In the genomic region with DNA sequence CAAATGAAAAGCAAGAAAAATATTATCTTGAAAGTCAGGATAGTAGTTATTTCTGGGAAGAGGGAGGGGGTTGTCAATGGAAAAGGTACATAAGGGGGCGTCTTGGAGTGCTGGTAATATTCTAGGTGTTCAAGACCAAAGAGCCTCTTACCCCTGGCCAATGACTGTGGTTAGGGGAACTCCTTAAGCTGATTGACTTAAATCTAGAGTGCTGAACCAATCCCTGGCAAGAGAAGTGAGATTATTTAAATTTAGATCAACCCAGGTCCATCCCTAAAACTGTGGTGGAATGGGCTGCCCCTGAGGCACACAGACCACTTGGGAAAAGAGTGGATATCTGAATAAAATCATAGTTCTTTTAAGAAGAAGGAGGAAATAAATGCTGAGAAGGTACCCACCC, we compare ENCODE assay signal across 17 cellular contexts.
DNase-seq lines count a peak whose midpoint lies in the region; ATAC-seq, FAIRE-seq and TF ChIP-seq lines count a peak whose summit lies in the region.
"Had no signal": no experiment of that assay in that cellular context is flagged by ENCODE, and none has a peak within 500 bp of the region (broad histone marks: within the 10 kb centered on the region; RNA-seq: fewer than 3 reads in every experiment).

No MANE protein-coding gene starts in this region.

- BruUV-seq in IMR-90 (replicated peaks; lab: Mats Ljungman, UMichigan) (no TSS peak), K562 (replicated peaks; lab: Mats Ljungman, UMichigan) (no TSS peak)

- no peak for TF ChIP-seq EP300 in K562 (IDR thresholded peaks at IDR 0.05; ENCODE audit: low read length)

- H3K4me1 ChIP-seq in IMR-90 (ENCODE audit: control insufficient read depth, insufficient read depth, low read length) = peaks cover 5% of the 10 kb centered on the region
- H3K4me1 ChIP-seq in K562 (replicated peaks in 1 of 2; ENCODE audit: control insufficient read depth in 2 of 2, insufficient read depth in 2 of 2, low read length in 2 of 2) = no peaks in the 10 kb centered on the region
- H3K4me1 ChIP-seq: HAP-1 had no signal

- H4K5ac ChIP-seq in IMR-90 (ENCODE audit: low read depth, low read length) = no peak overlapping the region

- peak overlapping the region; percentile 38; the same call in 1 of the 2 replicates for H2BK20ac ChIP-seq in IMR-90 (ENCODE audit: low read depth, low read length)

- no peak overlapping the region for H2BK5ac ChIP-seq in IMR-90 (ENCODE audit: low read depth, low read length, poor library complexity, severe bottlenecking)

- H3K14ac ChIP-seq in IMR-90 (replicated peaks; ENCODE audit: low read depth, low read length) = no peak overlapping the region

- peaks cover 6% of the 10 kb centered on the region for H3K27me3 ChIP-seq in IMR-90 (ENCODE audit: control insufficient read depth, insufficient read depth, low read length)
- H3K27me3 ChIP-seq in K562 (ENCODE audit: control insufficient read depth in 2 of 2, insufficient read depth in 2 of 2, low read length in 2 of 2) = peaks cover 3% of the 10 kb centered on the region in 2 experiments; a peak in 2 of 5 replicates

- no peak for TF ChIP-seq RAD21 in IMR-90 (IDR thresholded peaks at IDR 0.05; ENCODE audit: low read length)
- TF ChIP-seq RAD21 in K562 (CRISPR knock-in tag; conservative IDR thresholded peaks at IDR 0.05 in 1 of 2, IDR thresholded peaks at IDR 0.05 in 1 of 2) = no peak

- no peak overlapping the region for H4K91ac ChIP-seq in IMR-90 (ENCODE audit: insufficient read depth, low read depth, low read length)

- no peak overlapping the region for H2AK9ac ChIP-seq in IMR-90 (replicated peaks; ENCODE audit: low read depth, low read length, poor library complexity)

- POLR2A ChIA-PET in IMR-90 (lab: Charles Lee; ENCODE audit: unreplicated experiment) (no interaction called here), K562 (lab: Yijun Ruan, JAX) (interaction anchor here (0.8 to 1.1 kb wide), 2 partner anchors 11 to 114 kb away, joined by 3 to 4 read pairs; no protein-coding TSS in a partner anchor)

- no peak for ATAC-seq in IMR-90 (ENCODE audit: low read depth)
- ATAC-seq in K562 = no peak
- ATAC-seq in HG03565 (IDR thresholded peaks at IDR 0.05; ENCODE audit: unreplicated experiment) = no peak
- ATAC-seq: GM23338 had no signal

- no peak overlapping the region for H3K4me2 ChIP-seq in IMR-90 (ENCODE audit: low read depth, low read length)
- H3K4me2 ChIP-seq in K562 (ENCODE audit: insufficient read depth, low read length) = no peak overlapping the region
- H3K4me2 ChIP-seq: GM23338 had no signal

- CTCF ChIA-PET in IMR-90 (lab: Yijun Ruan, JAX) (no interaction called here), K562 (lab: Yijun Ruan, JAX; ENCODE audit: low intra/inter-chr PET ratio) (no interaction called here)

- in situ Hi-C loops in IMR-90 (cut with MboI; ENCODE audit: low sequenced_read_pairs) = no loop called here
- in situ Hi-C loops in K562 (cut with MboI) = no loop called here

- no peaks in the 10 kb centered on the region for H3K79me1 ChIP-seq in IMR-90 (ENCODE audit: low read depth in 1 of 2, low read length in 2 of 2)

- no peak overlapping the region for H2BK120ac ChIP-seq in IMR-90 (ENCODE audit: low read depth, low read length)

- TF ChIP-seq CTCF in IMR-90 (conservative IDR thresholded peaks at IDR 0.05; ENCODE audit: low read depth, low read length) = no peak
- no peak for TF ChIP-seq CTCF in K562 (IDR thresholded peaks at IDR 0.05 in 2 of 3, conservative IDR thresholded peaks at IDR 0.05 in 1 of 3; ENCODE audit: insufficient read depth in 2 of 3, low read depth in 1 of 3, low read length in 3 of 3)

- H3K36me3 ChIP-seq in IMR-90 (ENCODE audit: control insufficient read depth, insufficient read depth, low read length) = no peaks in the 10 kb centered on the region
- H3K36me3 ChIP-seq in K562 (ENCODE audit: control insufficient read depth, insufficient read depth, low read length) = no peaks in the 10 kb centered on the region
- H3K36me3 ChIP-seq: HAP-1 had no signal

- H3K27ac ChIP-seq in IMR-90 (ENCODE audit: insufficient read depth, low read length) (no peak overlapping the region), K562 (ENCODE audit: extremely low read depth, low read depth, low read length) (no peak overlapping the region)

- 0% methylated on average over 1 of the region's 1 CpG; no CpG with 5 or more reads in 1 of the 2 experiments for WGBS in IMR-90 (ENCODE audit: extremely low coverage in 2 of 2, insufficient read length in 1 of 2), 2 experiments
- 0% methylated on average over 1 of the region's 1 CpG for WGBS in K562 (ENCODE audit: insufficient coverage, low coverage, missing lambda C conversion rate)

- H2AK5ac ChIP-seq in IMR-90 (ENCODE audit: low read depth, low read length) = no peak overlapping the region

- no peak overlapping the region for H3K18ac ChIP-seq in IMR-90 (ENCODE audit: low read depth, low read length)

- H4K20me1 ChIP-seq in IMR-90 (ENCODE audit: insufficient read depth, low read length) = no peaks in the 10 kb centered on the region
- no peaks in the 10 kb centered on the region; the same call in 1 of the 2 replicates for H4K20me1 ChIP-seq in K562 (replicated peaks; ENCODE audit: control insufficient read depth, insufficient read depth, low read length)

- H3K9me1 ChIP-seq in IMR-90 (ENCODE audit: insufficient read depth, low read length) = peaks cover 3% of the 10 kb centered on the region
- H3K9me1 ChIP-seq in K562 (ENCODE audit: control insufficient read depth, insufficient read depth, low read length) = no peaks in the 10 kb centered on the region

- H3K9ac ChIP-seq in IMR-90 (ENCODE audit: low read depth, low read length) (no peak overlapping the region), K562 (ENCODE audit: insufficient read depth in 1 of 2, low read depth in 2 of 2, low read length in 2 of 2) (no peak overlapping the region)

- no peak overlapping the region for H3K4me3 ChIP-seq in IMR-90 (ENCODE audit: insufficient read depth, low read depth, low read length)
- no peak overlapping the region for H3K4me3 ChIP-seq in K562
- H3K4me3 ChIP-seq: GM23338, HAP-1 had no signal

- dilution Hi-C loops in IMR-90 (cut with HindIII; ENCODE audit: low sequenced_read_pairs, unreplicated experiment) = no loop called here

- H3K56ac ChIP-seq in IMR-90 (ENCODE audit: extremely low read depth, insufficient read depth, low read length) = no peak overlapping the region

- intact Hi-C loops in IMR-90 (cut with micrococcal nuclease) (loop anchor here (5.0 kb wide), 1 partner anchor 38 kb away; no protein-coding TSS in a partner anchor), K562 (cut with micrococcal nuclease) (no loop called here)

- TF ChIP-seq POLR2A in IMR-90 (IDR thresholded peaks at IDR 0.05; ENCODE audit: low read depth, low read length) (no peak), K562 (conservative IDR thresholded peaks at IDR 0.05) (no peak)

- H3K4ac ChIP-seq in IMR-90 (ENCODE audit: low read depth, low read length) = no peak overlapping the region

- H2BK15ac ChIP-seq in IMR-90 (ENCODE audit: low read depth, low read length) = no peak overlapping the region

- FAIRE-seq in K562 (lab: Jason Lieb, UNC) = no peak
- FAIRE-seq: GM12891, GM18507, H54 had no signal

- H3K9me3 ChIP-seq in IMR-90 (ENCODE audit: control insufficient read depth, insufficient read depth, low read length) (no peaks in the 10 kb centered on the region), K562 (replicated peaks; ENCODE audit: control insufficient read depth, insufficient read depth, low read depth, low read length) (no peaks in the 10 kb centered on the region)
- H3K9me3 ChIP-seq: HAP-1 had no signal

- H3K79me2 ChIP-seq in K562 (ENCODE audit: control insufficient read depth, insufficient read depth, low read length) = no peaks in the 10 kb centered on the region

- DNase-seq in IMR-90 (no peak), K562 (ENCODE audit: extremely low read depth in 1 of 4, low spot score in 3 of 4) (no peak), islet precursor cell (peak; percentile 13), KG1 (lab: John Stamatoyannopoulos, UW) (no peak)
- DNase-seq in activated effector memory CD4-positive, alpha-beta T cell treated with anti-CD3 and anti-CD28 coated beads, Interleukin-2, amount 50 U/mL, for 16 hours = no peak
- DNase-seq: Calu3; CD4-positive, alpha-beta memory T cell; COR-L47; DMS153; EL; GDM1 had no signal

- H3K23ac ChIP-seq in IMR-90 (ENCODE audit: low read depth, low read length) = no peak overlapping the region

- H2AFZ ChIP-seq in IMR-90 (replicated peaks; ENCODE audit: low read length, poor library complexity) (no peak overlapping the region), K562 (ENCODE audit: low read depth, low read length) (no peak overlapping the region)

- H4K8ac ChIP-seq in IMR-90 (ENCODE audit: low read depth in 2 of 2, low read length in 2 of 2) = no peak overlapping the region

TF ChIP-seq in IMR-90, 13 proteins besides CTCF, POLR2A, EP300 and RAD21:
- TF ChIP-seq CHD1 (IDR thresholded peaks at IDR 0.05; ENCODE audit: low read depth, low read length) (no peak), MAFK (IDR thresholded peaks at IDR 0.05; ENCODE audit: low read depth, low read length) (no peak)

TF ChIP-seq in K562, 482 proteins besides CTCF, POLR2A, EP300 and RAD21:
- TF ChIP-seq ZNF232 (CRISPR knock-in tag; IDR thresholded peaks at IDR 0.05) = no peak
- TF ChIP-seq, protein P1, sequence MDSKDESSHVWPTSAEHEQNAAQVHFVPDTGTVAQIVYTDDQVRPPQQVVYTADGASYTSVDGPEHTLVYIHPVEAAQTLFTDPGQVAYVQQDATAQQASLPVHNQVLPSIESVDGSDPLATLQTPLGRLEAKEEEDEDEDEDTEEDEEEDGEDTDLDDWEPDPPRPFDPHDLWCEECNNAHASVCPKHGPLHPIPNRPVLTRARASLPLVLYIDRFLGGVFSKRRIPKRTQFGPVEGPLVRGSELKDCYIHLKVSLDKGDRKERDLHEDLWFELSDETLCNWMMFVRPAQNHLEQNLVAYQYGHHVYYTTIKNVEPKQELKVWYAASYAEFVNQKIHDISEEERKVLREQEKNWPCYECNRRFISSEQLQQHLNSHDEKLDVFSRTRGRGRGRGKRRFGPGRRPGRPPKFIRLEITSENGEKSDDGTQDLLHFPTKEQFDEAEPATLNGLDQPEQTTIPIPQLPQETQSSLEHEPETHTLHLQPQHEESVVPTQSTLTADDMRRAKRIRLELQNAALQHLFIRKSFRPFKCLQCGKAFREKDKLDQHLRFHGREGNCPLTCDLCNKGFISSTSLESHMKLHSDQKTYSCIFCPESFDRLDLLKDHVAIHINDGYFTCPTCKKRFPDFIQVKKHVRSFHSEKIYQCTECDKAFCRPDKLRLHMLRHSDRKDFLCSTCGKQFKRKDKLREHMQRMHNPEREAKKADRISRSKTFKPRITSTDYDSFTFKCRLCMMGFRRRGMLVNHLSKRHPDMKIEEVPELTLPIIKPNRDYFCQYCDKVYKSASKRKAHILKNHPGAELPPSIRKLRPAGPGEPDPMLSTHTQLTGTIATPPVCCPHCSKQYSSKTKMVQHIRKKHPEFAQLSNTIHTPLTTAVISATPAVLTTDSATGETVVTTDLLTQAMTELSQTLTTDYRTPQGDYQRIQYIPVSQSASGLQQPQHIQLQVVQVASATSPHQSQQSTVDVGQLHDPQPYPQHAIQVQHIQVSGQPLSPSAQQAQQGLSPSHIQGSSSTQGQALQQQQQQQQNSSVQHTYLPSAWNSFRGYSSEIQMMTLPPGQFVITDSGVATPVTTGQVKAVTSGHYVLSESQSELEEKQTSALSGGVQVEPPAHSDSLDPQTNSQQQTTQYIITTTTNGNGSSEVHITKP (IDR thresholded peaks at IDR 0.05; ENCODE audit: partially characterized antibody) = peak; percentile 58
